Comparison of ENCODE assay signal across 14 cellular contexts in genomic region chr2:158266106-158266505, GRCh38.
"Had no signal": no experiment of that assay in that cellular context is flagged by ENCODE, and none has a peak within 500 bp of the region (broad histone marks: within the 10 kb centered on the region; RNA-seq: fewer than 3 reads in every experiment).

No MANE protein-coding gene starts in this region.

- H3K36me3 ChIP-seq: ovary had no signal

- H3K27ac ChIP-seq: ovary, testis had no signal

- H3K27me3 ChIP-seq: ovary, testis had no signal

- DNase-seq: activated B cell treated with CpG ODN at 0.5 μM for 24 hours; activated CD4-positive, alpha-beta T cell treated with anti-CD3 and anti-CD28 coated beads, Interleukin-2, amount 10 ng/mL, durations not matched to agents 7 days and 5 days; activated CD8-positive, alpha-beta memory T cell treated with anti-CD3 and anti-CD28 coated beads for 24 hours; activated naive CD4-positive, alpha-beta T cell treated with anti-CD3 and anti-CD28 coated beads, Interleukin-2, amount 50 U/mL, for 16 hours; amniotic stem cell; cortex of kidney; effector CD8-positive, alpha-beta T cell; left ventricle myocardium superior; mesenchymal stem cell; ovary; stimulated activated CD4-positive, alpha-beta T cell treated with anti-CD3 and anti-CD28 coated beads, Interleukin-15, amount 100 ng/mL, for 24 hours; stimulated activated CD4-positive, alpha-beta T cell treated with anti-CD3 and anti-CD28 coated beads, Interleukin-4, amount 100 ng/mL, for 24 hours; testis had no signal

- ATAC-seq: activated T-helper 17 cell treated with anti-CD3 and anti-CD28 coated beads, Interleukin-2, amount 50 U/mL, for 72 hours; left ventricle myocardium superior had no signal

- H3K4me3 ChIP-seq: ovary, testis had no signal

- H3K4me1 ChIP-seq: testis had no signal

- H3K9me3 ChIP-seq: ovary, testis had no signal
